In genomic region chr16:87240211-87241134, GRCh38 we compare ENCODE assay signal across 16 cellular contexts.
DNase-seq lines count a peak whose midpoint lies in the region; ATAC-seq and TF ChIP-seq lines count a peak whose summit lies in the region.
"Had no signal": no experiment of that assay in that cellular context is flagged by ENCODE, and none has a peak within 500 bp of the region (broad histone marks: within the 10 kb centered on the region; RNA-seq: fewer than 3 reads in every experiment).

No MANE protein-coding gene starts in this region.

- H3K4me2 ChIP-seq in osteoblast (ENCODE audit: insufficient read depth, low read length) = no peak overlapping the region

- H3K4me3 ChIP-seq in osteoblast (ENCODE audit: insufficient read depth, low read length) (no peak overlapping the region), left lung (no peak overlapping the region)
- H3K4me3 ChIP-seq: cardiac muscle cell, prostate gland, suprapubic skin had no signal

- no peak for TF ChIP-seq CTCF in osteoblast (IDR thresholded peaks at IDR 0.05; ENCODE audit: extremely low read depth, low read depth, low read length)
- no peak for TF ChIP-seq CTCF in left lung (IDR thresholded peaks at IDR 0.05)

- DNase-seq in Daoy (ENCODE audit: low read depth) (peak; percentile 25), LHCN-M2 (ENCODE audit: low read depth) (peak; percentile 32), dedifferentiated amniotic fluid mesenchymal stem cell (ENCODE audit: extremely low spot score) (peak; percentile 26), osteoblast (ENCODE audit: insufficient read length, low spot score, missing footprints) (peak; percentile 78), left lung (no peak)
- DNase-seq in activated T-cell treated with anti-CD3 and anti-CD28 coated beads, Interleukin-2, amount 50 U/mL, for 1 hour = no peak
- DNase-seq: activated CD8-positive, alpha-beta memory T cell treated with anti-CD3 and anti-CD28 coated beads, Interleukin-2, amount 50 U/mL, for 4 hours; C1 segment of cervical spinal cord; endodermal cell; head of caudate nucleus; NCI-H1048 had no signal

- ATAC-seq in left lung (no peak), GM21619 (IDR thresholded peaks at IDR 0.05; ENCODE audit: unreplicated experiment) (no peak)
- ATAC-seq: activated naive CD4-positive, alpha-beta T cell treated with anti-CD3 and anti-CD28 coated beads, Interleukin-2, amount 50 U/mL, for 72 hours had no signal

- H3K4me1 ChIP-seq in osteoblast (ENCODE audit: insufficient read depth, low read length) (peaks cover 3% of the 10 kb centered on the region), left lung (peaks cover 0 to 7% of the 10 kb centered on the region in 2 donors)
- H3K4me1 ChIP-seq: prostate gland had no signal

- H3K79me2 ChIP-seq in osteoblast (ENCODE audit: insufficient read depth, low read length) = no peaks in the 10 kb centered on the region

- H3K9me3 ChIP-seq in osteoblast (ENCODE audit: low read depth, low read length) (no peaks in the 10 kb centered on the region), left lung (no peaks in the 10 kb centered on the region)
- H3K9me3 ChIP-seq: prostate gland, suprapubic skin had no signal

- no peak overlapping the region for H2AFZ ChIP-seq in osteoblast (ENCODE audit: low read length)

- H3K27ac ChIP-seq in osteoblast (ENCODE audit: low read depth, low read length) (no peak overlapping the region), left lung (no peak overlapping the region)
- H3K27ac ChIP-seq: cardiac muscle cell, prostate gland, suprapubic skin had no signal

- no peaks in the 10 kb centered on the region for H3K36me3 ChIP-seq in osteoblast (ENCODE audit: insufficient read depth, low read length)
- no peaks in the 10 kb centered on the region for H3K36me3 ChIP-seq in left lung
- H3K36me3 ChIP-seq: cardiac muscle cell, prostate gland, suprapubic skin had no signal

- no peaks in the 10 kb centered on the region for H4K20me1 ChIP-seq in osteoblast (ENCODE audit: insufficient read depth, low read length)

- intact Hi-C loops in left lung (cut with DNase I) = no loop called here

- H3K27me3 ChIP-seq in osteoblast (ENCODE audit: insufficient read depth, low read length) (peaks cover 12% of the 10 kb centered on the region), left lung (peaks cover 0 to 41% of the 10 kb centered on the region in 2 donors)
- H3K27me3 ChIP-seq: cardiac muscle cell, suprapubic skin had no signal

Comparison
In these comparisons a context has a peak if more than half of its experiments do, and no peak if none do; other contexts are left out.
1. DNase-seq: peak in Daoy (single experiment), LHCN-M2 (single experiment), dedifferentiated amniotic fluid mesenchymal stem cell (single experiment) and osteoblast (single experiment); none in left lung (0 of 2) and activated T-cell treated with anti-CD3 and anti-CD28 coated beads, Interleukin-2, amount 50 U/mL, for 1 hour (single experiment).